17 cellular contexts compared by ENCODE assay signal in the genomic region with DNA sequence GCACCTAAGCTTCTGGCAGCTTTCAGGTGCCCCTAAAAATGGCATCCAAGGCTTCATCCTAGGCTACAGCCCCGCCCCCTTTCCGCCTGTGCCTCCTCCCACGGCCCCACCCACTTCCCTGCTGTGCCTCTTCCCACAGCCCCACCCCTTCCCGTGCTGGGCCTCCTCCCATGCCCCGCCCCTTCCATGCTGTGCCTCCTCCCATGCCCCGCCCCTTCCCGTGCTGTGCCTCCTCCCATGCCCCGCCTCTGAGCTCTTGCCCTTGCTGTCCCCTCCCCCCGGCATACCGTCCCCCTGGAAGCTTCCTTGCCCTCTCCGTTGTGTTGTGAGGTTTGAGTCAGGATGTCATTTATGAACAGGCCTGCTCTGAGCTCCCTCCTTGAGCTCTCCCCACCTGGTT.
A peak's percentile ranks its signal among the peaks of the same experiment; 100 is the strongest.
DNase-seq lines count a peak whose midpoint lies in the region; FAIRE-seq and TF ChIP-seq lines count a peak whose summit lies in the region.
"Had no signal": no experiment of that assay in that cellular context is flagged by ENCODE, and none has a peak within 500 bp of the region (broad histone marks: within the 10 kb centered on the region; RNA-seq: fewer than 3 reads in every experiment).

No MANE protein-coding gene starts in this region.

- H3K9me3 ChIP-seq in WERI-Rb-1 (ENCODE audit: severe bottlenecking): no peaks in the 10 kb centered on the region
- H3K9me3 ChIP-seq: right atrium auricular region had no signal

- H3K4me3 ChIP-seq in WERI-Rb-1 (ENCODE audit: low read depth, low read length): no peak overlapping the region
- H3K4me3 ChIP-seq: BLaER1, gastroesophageal sphincter, lung, right atrium auricular region, SJSA1 had no signal

- FAIRE-seq in urothelium cell line (lab: Jason Lieb, UNC): no peak
- FAIRE-seq: colon had no signal

- no peak for TF ChIP-seq CTCF in WERI-Rb-1 (IDR thresholded peaks at IDR 0.05; ENCODE audit: low read depth, low read length)

- CTCF ChIA-PET in HEK293T (lab: Yijun Ruan, JAX): no interaction called here

- DNase-seq in stimulated activated CD4-positive, alpha-beta T cell treated with anti-CD3 and anti-CD28 coated beads, Interleukin-15, amount 100 ng/mL, for 24 hours: peak; percentile 29
- DNase-seq in stimulated activated CD4-positive, alpha-beta T cell treated with anti-CD3 and anti-CD28 coated beads, Interleukin-2, amount 100 ng/mL, for 48 hours: no peak
- peak; percentile 36 for DNase-seq in HEK293T (ENCODE audit: extremely low spot score)
- DNase-seq in WERI-Rb-1: peak; percentile 37
- DNase-seq in urothelium cell line (ENCODE audit: low spot score): peak; percentile 27
- no peak for DNase-seq in KBM-7
- no peak for DNase-seq in activated CD8-positive, alpha-beta memory T cell treated with anti-CD3 and anti-CD28 coated beads for 24 hours
- DNase-seq: activated gamma-delta T cell treated with Interleukin-2 at 50 U/mL for 16 hours, HCEC 1CT, NCI-H1092 had no signal

- in situ Hi-C loops in KBM-7 (cut with MboI; ENCODE audit: low pct_unique_long_range_greater_than_20kb, low sequenced_read_pairs): no loop called here

- H3K36me3 ChIP-seq in WERI-Rb-1: no peaks in the 10 kb centered on the region
- H3K36me3 ChIP-seq: BLaER1, gastroesophageal sphincter, right atrium auricular region, SJSA1 had no signal

- no peaks in the 10 kb centered on the region for H3K27me3 ChIP-seq in WERI-Rb-1 (ENCODE audit: insufficient read depth, low read depth, severe bottlenecking)
- H3K27me3 ChIP-seq: BLaER1, right atrium auricular region, SJSA1 had no signal

- H3K27ac ChIP-seq in WERI-Rb-1: no peak overlapping the region
- H3K27ac ChIP-seq: BLaER1, epithelial cell of prostate, gastroesophageal sphincter, right atrium auricular region, SJSA1 had no signal

- POLR2A ChIA-PET in HEK293T (lab: Yijun Ruan, JAX): no interaction called here

TF ChIP-seq in HEK293T, 16 proteins besides CTCF, POLR2A, EP300 and RAD21:
- TF ChIP-seq NFRKB (IDR thresholded peaks at IDR 0.05) (no peak), ARNT (IDR thresholded peaks at IDR 0.05) (no peak), TARDBP (IDR thresholded peaks at IDR 0.05) (no peak)
- TF ChIP-seq, protein P1, sequence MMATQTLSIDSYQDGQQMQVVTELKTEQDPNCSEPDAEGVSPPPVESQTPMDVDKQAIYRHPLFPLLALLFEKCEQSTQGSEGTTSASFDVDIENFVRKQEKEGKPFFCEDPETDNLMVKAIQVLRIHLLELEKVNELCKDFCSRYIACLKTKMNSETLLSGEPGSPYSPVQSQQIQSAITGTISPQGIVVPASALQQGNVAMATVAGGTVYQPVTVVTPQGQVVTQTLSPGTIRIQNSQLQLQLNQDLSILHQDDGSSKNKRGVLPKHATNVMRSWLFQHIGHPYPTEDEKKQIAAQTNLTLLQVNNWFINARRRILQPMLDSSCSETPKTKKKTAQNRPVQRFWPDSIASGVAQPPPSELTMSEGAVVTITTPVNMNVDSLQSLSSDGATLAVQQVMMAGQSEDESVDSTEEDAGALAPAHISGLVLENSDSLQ (IDR thresholded peaks at IDR 0.05): no peak

Comparison
In these comparisons a context has a peak if more than half of its experiments do, and no peak if none do; other contexts are left out.
1. DNase-seq: peak in stimulated activated CD4-positive, alpha-beta T cell treated with anti-CD3 and anti-CD28 coated beads, Interleukin-15, amount 100 ng/mL, for 24 hours (single experiment), HEK293T (single experiment), WERI-Rb-1 (single experiment) and urothelium cell line (single experiment); none in stimulated activated CD4-positive, alpha-beta T cell treated with anti-CD3 and anti-CD28 coated beads, Interleukin-2, amount 100 ng/mL, for 48 hours (0 of 2), KBM-7 (single experiment) and activated CD8-positive, alpha-beta memory T cell treated with anti-CD3 and anti-CD28 coated beads for 24 hours (single experiment).